Comparison of ENCODE assay signal across 12 cellular contexts in genomic region chr13:77902319-77902963, GRCh38. TPM values are rescaled to one million over a fixed set of nuclear protein-coding genes. Genes with fewer than 3 reads are reported as not detected.
DNase-seq lines count a peak whose midpoint lies in the region; ATAC-seq and TF ChIP-seq lines count a peak whose summit lies in the region.
"Had no signal": no experiment of that assay in that cellular context is flagged by ENCODE, and none has a peak within 500 bp of the region (broad histone marks: within the 10 kb centered on the region; RNA-seq: fewer than 3 reads in every experiment).

No MANE protein-coding gene starts in this region.

- no peak overlapping the region for H3K4me3 Mint-ChIP-seq in WTC11
- no peak overlapping the region for H3K4me3 Mint-ChIP-seq in stimulated activated effector memory CD8-positive, alpha-beta T cell treated with anti-CD3 and anti-CD28 coated beads, Interleukin-12 subunit alpha, Interleukin-12 subunit beta, amount 100 ng/mL, for 72 hours
- H3K4me3 Mint-ChIP-seq: CD8-positive, alpha-beta memory T cell; GM23338; H9 had no signal

- H3K36me3 ChIP-seq in ascending aorta (no peaks in the 10 kb centered on the region), left ventricle myocardium inferior (peaks cover 38% of the 10 kb centered on the region)
- H3K36me3 ChIP-seq: BLaER1 had no signal

- POLR2A ChIA-PET in WTC11 (lab: Charles Lee), result no interaction called here

- no peaks in the 10 kb centered on the region for H3K9me3 ChIP-seq in ascending aorta
- H3K9me3 ChIP-seq in left ventricle myocardium inferior (replicated peaks), result peaks cover 20% of the 10 kb centered on the region
- H3K9me3 ChIP-seq: Caco-2 had no signal

- H3K4me1 ChIP-seq in ascending aorta, result no peaks in the 10 kb centered on the region
- H3K4me1 ChIP-seq in left ventricle myocardium inferior, result peaks cover 17% of the 10 kb centered on the region
- H3K4me1 ChIP-seq: BLaER1, Caco-2 had no signal

- no peak overlapping the region for H3K27ac ChIP-seq in ascending aorta
- no peak overlapping the region for H3K27ac ChIP-seq in left ventricle myocardium inferior (replicated peaks)
- H3K27ac ChIP-seq: BLaER1 had no signal

- H3K4me1 Mint-ChIP-seq in WTC11, result peaks cover 11% of the 10 kb centered on the region
- no peaks in the 10 kb centered on the region for H3K4me1 Mint-ChIP-seq in stimulated activated effector memory CD8-positive, alpha-beta T cell treated with anti-CD3 and anti-CD28 coated beads, Interleukin-12 subunit alpha, Interleukin-12 subunit beta, amount 100 ng/mL, for 72 hours
- H3K4me1 Mint-ChIP-seq: CD8-positive, alpha-beta memory T cell had no signal

- CTCF ChIA-PET in WTC11 (lab: Charles Lee), result no interaction called here

- TF ChIP-seq CTCF in WTC11 (IDR thresholded peaks at IDR 0.05) (no peak), epithelial cell of esophagus (IDR thresholded peaks at IDR 0.05; ENCODE audit: insufficient read depth, low read depth, low read length, missing control alignments) (no peak), ascending aorta (IDR thresholded peaks at IDR 0.05) (no peak), left ventricle myocardium inferior (IDR thresholded peaks at IDR 0.05; ENCODE audit: borderline replicate concordance) (no peak)

- ATAC-seq in WTC11, result no peak
- peak; percentile 72 for ATAC-seq in stimulated activated effector memory CD8-positive, alpha-beta T cell treated with anti-CD3 and anti-CD28 coated beads, Interleukin-12 subunit alpha, Interleukin-12 subunit beta, amount 100 ng/mL, for 72 hours
- ATAC-seq: GM23338 had no signal

- peak overlapping the region; percentile 64; the same call in 1 of the 2 replicates for H3K27ac Mint-ChIP-seq in WTC11
- no peak overlapping the region for H3K27ac Mint-ChIP-seq in stimulated activated effector memory CD8-positive, alpha-beta T cell treated with anti-CD3 and anti-CD28 coated beads, Interleukin-12 subunit alpha, Interleukin-12 subunit beta, amount 100 ng/mL, for 72 hours
- H3K27ac Mint-ChIP-seq: CD8-positive, alpha-beta memory T cell; GM23338; H9 had no signal

- DNase-seq in HT1080 (ENCODE audit: low read depth) (peak; percentile 64), WTC11 (ENCODE audit: low spot score) (no peak), epithelial cell of esophagus (ENCODE audit: low read depth) (peak; percentile 25), ascending aorta (ENCODE audit: low spot score in 2 of 2) (no peak), MV-4-11 (lab: John Stamatoyannopoulos, UW) (no peak), left ventricle myocardium inferior (no peak)
- no peak for DNase-seq in stimulated activated effector memory CD8-positive, alpha-beta T cell treated with anti-CD3 and anti-CD28 coated beads, Interleukin-12 subunit alpha, Interleukin-12 subunit beta, amount 100 ng/mL, for 72 hours (ENCODE audit: low spot score in 2 of 2)
- DNase-seq: Caco-2; CD8-positive, alpha-beta memory T cell; H9 had no signal

- H3K9me3 Mint-ChIP-seq in WTC11, result peaks cover 34% of the 10 kb centered on the region
- peaks cover 8% of the 10 kb centered on the region for H3K9me3 Mint-ChIP-seq in stimulated activated effector memory CD8-positive, alpha-beta T cell treated with anti-CD3 and anti-CD28 coated beads, Interleukin-12 subunit alpha, Interleukin-12 subunit beta, amount 100 ng/mL, for 72 hours

- H3K4me3 ChIP-seq in epithelial cell of esophagus (ENCODE audit: low read length) (no peak overlapping the region), ascending aorta (no peak overlapping the region), left ventricle myocardium inferior (no peak overlapping the region)
- H3K4me3 ChIP-seq: BLaER1, GM23338 had no signal

- no peaks in the 10 kb centered on the region for H3K27me3 Mint-ChIP-seq in WTC11 (ENCODE audit: low read depth)

- intact Hi-C loops in ascending aorta (cut with DNase I), result no loop called here
- intact Hi-C loops in left ventricle myocardium inferior (cut with micrococcal nuclease), result no loop called here

- H3K27me3 ChIP-seq in ascending aorta, result no peaks in the 10 kb centered on the region
- no peaks in the 10 kb centered on the region for H3K27me3 ChIP-seq in left ventricle myocardium inferior (ENCODE audit: low read depth)
- H3K27me3 ChIP-seq: BLaER1 had no signal

- peaks cover 87% of the 10 kb centered on the region for H3K36me3 Mint-ChIP-seq in WTC11
- H3K36me3 Mint-ChIP-seq in stimulated activated effector memory CD8-positive, alpha-beta T cell treated with anti-CD3 and anti-CD28 coated beads, Interleukin-12 subunit alpha, Interleukin-12 subunit beta, amount 100 ng/mL, for 72 hours, result no peaks in the 10 kb centered on the region
- H3K36me3 Mint-ChIP-seq: CD8-positive, alpha-beta memory T cell had no signal

TF ChIP-seq in WTC11, 78 proteins besides CTCF, POLR2A, EP300 and RAD21:
- TF ChIP-seq MXD4 (CRISPR knock-in tag; IDR thresholded peaks at IDR 0.05; ENCODE audit: borderline replicate concordance), result no peak
- TF ChIP-seq, protein P1, sequence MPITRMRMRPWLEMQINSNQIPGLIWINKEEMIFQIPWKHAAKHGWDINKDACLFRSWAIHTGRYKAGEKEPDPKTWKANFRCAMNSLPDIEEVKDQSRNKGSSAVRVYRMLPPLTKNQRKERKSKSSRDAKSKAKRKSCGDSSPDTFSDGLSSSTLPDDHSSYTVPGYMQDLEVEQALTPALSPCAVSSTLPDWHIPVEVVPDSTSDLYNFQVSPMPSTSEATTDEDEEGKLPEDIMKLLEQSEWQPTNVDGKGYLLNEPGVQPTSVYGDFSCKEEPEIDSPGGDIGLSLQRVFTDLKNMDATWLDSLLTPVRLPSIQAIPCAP (CRISPR knock-in tag; IDR thresholded peaks at IDR 0.05), result no peak
- TF ChIP-seq, protein P2, sequence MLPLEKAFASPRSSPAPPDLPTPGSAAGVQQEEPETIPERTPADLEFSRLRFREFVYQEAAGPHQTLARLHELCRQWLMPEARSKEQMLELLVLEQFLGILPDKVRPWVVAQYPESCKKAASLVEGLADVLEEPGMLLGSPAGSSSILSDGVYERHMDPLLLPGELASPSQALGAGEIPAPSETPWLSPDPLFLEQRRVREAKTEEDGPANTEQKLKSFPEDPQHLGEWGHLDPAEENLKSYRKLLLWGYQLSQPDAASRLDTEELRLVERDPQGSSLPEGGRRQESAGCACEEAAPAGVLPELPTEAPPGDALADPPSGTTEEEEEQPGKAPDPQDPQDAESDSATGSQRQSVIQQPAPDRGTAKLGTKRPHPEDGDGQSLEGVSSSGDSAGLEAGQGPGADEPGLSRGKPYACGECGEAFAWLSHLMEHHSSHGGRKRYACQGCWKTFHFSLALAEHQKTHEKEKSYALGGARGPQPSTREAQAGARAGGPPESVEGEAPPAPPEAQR (CRISPR knock-in tag; IDR thresholded peaks at IDR 0.05), result no peak
- no peak for TF ChIP-seq NR1H2 (CRISPR knock-in tag; IDR thresholded peaks at IDR 0.05)
- TF ChIP-seq ZNF423 (CRISPR knock-in tag; IDR thresholded peaks at IDR 0.05), result no peak
- no peak for TF ChIP-seq MLX (CRISPR knock-in tag; IDR thresholded peaks at IDR 0.05)

RNA-seq across cellular contexts. Expression of gene EDNRB, which starts 16.2 kb away (rescaled TPM):
- not detected in 2 replicates for total RNA-seq in HT1080 (2014; rRNA removed; shearing (Covaris generic))
- 0.09 TPM in 1 of 2 replicates, not detected in the other for polyA plus RNA-seq in HT1080 (2015; cell fraction: cytosol; rRNA removed)
- polyA plus RNA-seq in HT1080 (2015; cell fraction: nucleus; rRNA removed), result 0.05 and 0.10 TPM in 2 replicates
- total RNA-seq in WTC11 (2021) (55.8 to 142 TPM (median 142 TPM) in 3 replicates), ascending aorta (26.4 TPM), left ventricle myocardium inferior (25.6 TPM)
- polyA plus RNA-seq: CD8-positive, alpha-beta memory T cell had no signal

Comparison
In these comparisons a context has a peak if more than half of its experiments do, and no peak if none do; other contexts are left out.
1. DNase-seq: peak in HT1080 (single experiment) and epithelial cell of esophagus (single experiment); none in WTC11 (single experiment), stimulated activated effector memory CD8-positive, alpha-beta T cell treated with anti-CD3 and anti-CD28 coated beads, Interleukin-12 subunit alpha, Interleukin-12 subunit beta, amount 100 ng/mL, for 72 hours (0 of 2), ascending aorta (0 of 2), MV-4-11 (single experiment) and left ventricle myocardium inferior (single experiment).
2. RNA of gene EDNRB, which starts 16.2 kb away (total RNA-seq): 55.8 to 142 TPM in WTC11, 26.4 TPM in ascending aorta (single experiment) and 25.6 TPM in left ventricle myocardium inferior (single experiment); not detected in HT1080; every median in the first group is over 10 times any median in the second.